2 cellular contexts compared by ENCODE assay signal in the genomic region with DNA sequence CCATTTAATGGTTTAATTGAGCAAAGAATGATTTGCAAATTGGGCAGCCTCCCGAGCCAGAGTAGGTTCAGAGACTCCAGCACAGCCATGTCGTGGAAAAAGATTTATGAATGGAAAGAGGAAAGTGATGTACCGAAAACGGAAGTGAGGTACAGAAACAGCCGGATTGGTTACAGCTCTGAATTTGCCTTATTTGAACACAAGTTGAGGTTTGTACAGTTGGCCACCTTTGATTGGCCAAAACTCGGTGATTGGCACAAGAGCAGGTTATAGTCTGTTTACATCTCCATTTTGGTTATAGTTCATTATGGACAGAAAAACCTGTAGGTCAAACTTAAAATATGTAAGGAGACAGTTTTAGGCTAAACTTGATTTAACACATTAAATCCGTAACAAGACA.
TF ChIP-seq lines count a peak whose summit lies in the region.

No MANE protein-coding gene starts in this region.

TF ChIP-seq in IMR-90, 13 proteins besides CTCF, POLR2A, EP300 and RAD21:
- no peak for TF ChIP-seq MXI1 (IDR thresholded peaks at IDR 0.05; ENCODE audit: borderline replicate concordance, low read depth, low read length)
- no peak for TF ChIP-seq SMC3 (IDR thresholded peaks at IDR 0.05; ENCODE audit: low read depth, low read length)
- TF ChIP-seq, protein P1, sequence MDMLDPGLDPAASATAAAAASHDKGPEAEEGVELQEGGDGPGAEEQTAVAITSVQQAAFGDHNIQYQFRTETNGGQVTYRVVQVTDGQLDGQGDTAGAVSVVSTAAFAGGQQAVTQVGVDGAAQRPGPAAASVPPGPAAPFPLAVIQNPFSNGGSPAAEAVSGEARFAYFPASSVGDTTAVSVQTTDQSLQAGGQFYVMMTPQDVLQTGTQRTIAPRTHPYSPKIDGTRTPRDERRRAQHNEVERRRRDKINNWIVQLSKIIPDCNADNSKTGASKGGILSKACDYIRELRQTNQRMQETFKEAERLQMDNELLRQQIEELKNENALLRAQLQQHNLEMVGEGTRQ (IDR thresholded peaks at IDR 0.05; ENCODE audit: low read depth, low read length): no peak
- TF ChIP-seq RCOR1 (IDR thresholded peaks at IDR 0.05; ENCODE audit: insufficient replicate concordance, low read length): no peak
- no peak for TF ChIP-seq NFE2L2 (IDR thresholded peaks at IDR 0.05; ENCODE audit: low read depth, low read length)
- TF ChIP-seq BHLHE40 (IDR thresholded peaks at IDR 0.05; ENCODE audit: low read depth, low read length): no peak
- TF ChIP-seq FOS (IDR thresholded peaks at IDR 0.05; ENCODE audit: low read depth, low read length): no peak
- TF ChIP-seq MAFK (IDR thresholded peaks at IDR 0.05; ENCODE audit: low read depth, low read length): no peak
- TF ChIP-seq, protein P2, sequence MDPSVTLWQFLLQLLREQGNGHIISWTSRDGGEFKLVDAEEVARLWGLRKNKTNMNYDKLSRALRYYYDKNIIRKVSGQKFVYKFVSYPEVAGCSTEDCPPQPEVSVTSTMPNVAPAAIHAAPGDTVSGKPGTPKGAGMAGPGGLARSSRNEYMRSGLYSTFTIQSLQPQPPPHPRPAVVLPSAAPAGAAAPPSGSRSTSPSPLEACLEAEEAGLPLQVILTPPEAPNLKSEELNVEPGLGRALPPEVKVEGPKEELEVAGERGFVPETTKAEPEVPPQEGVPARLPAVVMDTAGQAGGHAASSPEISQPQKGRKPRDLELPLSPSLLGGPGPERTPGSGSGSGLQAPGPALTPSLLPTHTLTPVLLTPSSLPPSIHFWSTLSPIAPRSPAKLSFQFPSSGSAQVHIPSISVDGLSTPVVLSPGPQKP (IDR thresholded peaks at IDR 0.05; ENCODE audit: borderline replicate concordance, low read depth, low read length): no peak
- no peak for TF ChIP-seq CEBPB (IDR thresholded peaks at IDR 0.05; ENCODE audit: low read depth, low read length)
- TF ChIP-seq RFX5 (IDR thresholded peaks at IDR 0.05; ENCODE audit: low read depth, low read length): no peak
- TF ChIP-seq MAZ (IDR thresholded peaks at IDR 0.05; ENCODE audit: borderline replicate concordance, low read depth, low read length): no peak
- no peak for TF ChIP-seq CHD1 (IDR thresholded peaks at IDR 0.05; ENCODE audit: low read depth, low read length)
TF ChIP-seq in IMR-90: peak in this region for 0.

TF ChIP-seq in endothelial cell of umbilical vein, 7 proteins besides CTCF, POLR2A, EP300 and RAD21:
- TF ChIP-seq MYC (IDR thresholded peaks at IDR 0.05; ENCODE audit: low read depth, low read length): no peak
- TF ChIP-seq GATA2 (IDR thresholded peaks at IDR 0.05; ENCODE audit: insufficient read depth, insufficient read length, low read depth, low read length): no peak
- TF ChIP-seq FOS (IDR thresholded peaks at IDR 0.05; ENCODE audit: borderline replicate concordance, insufficient read depth, low read length): no peak
- no peak for TF ChIP-seq EZH2 (IDR thresholded peaks at IDR 0.05; ENCODE audit: borderline replicate concordance, low read depth, low read length, severe bottlenecking)
- no peak for TF ChIP-seq POLR2AphosphoS5 (IDR thresholded peaks at IDR 0.05; ENCODE audit: insufficient read depth, low read depth, low read length)
- TF ChIP-seq, protein P3, sequence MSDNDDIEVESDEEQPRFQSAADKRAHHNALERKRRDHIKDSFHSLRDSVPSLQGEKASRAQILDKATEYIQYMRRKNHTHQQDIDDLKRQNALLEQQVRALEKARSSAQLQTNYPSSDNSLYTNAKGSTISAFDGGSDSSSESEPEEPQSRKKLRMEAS (IDR thresholded peaks at IDR 0.05; ENCODE audit: insufficient read depth, insufficient read length): no peak
- TF ChIP-seq JUN (IDR thresholded peaks at IDR 0.05; ENCODE audit: borderline replicate concordance, insufficient read depth, insufficient read length, low read depth): no peak
